In genomic region chr20:43514062-43514971, GRCh38 we compare ENCODE assay signal across 8 cellular contexts. TPM values are rescaled to one million over a fixed set of nuclear protein-coding genes. Genes with fewer than 3 reads are reported as not detected.
A peak's percentile ranks its signal among the peaks of the same experiment; 100 is the strongest.
DNase-seq lines count a peak whose midpoint lies in the region; ATAC-seq and TF ChIP-seq lines count a peak whose summit lies in the region.

No MANE protein-coding gene starts in this region.

- peak overlapping the region; percentile 97 for H3K4me3 Mint-ChIP-seq in type B pancreatic cell

- ATAC-seq in heart right ventricle = peak; percentile 94 to 98 (median 96)

- peak overlapping the region in 2 of 5 donors; percentile 60 to 67 for H3K27ac ChIP-seq in adrenal gland
- peak overlapping the region in 9 of 10 donors; percentile 36 to 78 (median 71) for H3K27ac ChIP-seq in heart right ventricle

- peaks cover 4% of the 10 kb centered on the region for H3K36me3 Mint-ChIP-seq in type B pancreatic cell

- peak; percentile 38 for TF ChIP-seq CTCF in HFF-Myc (IDR thresholded peaks at IDR 0.05; ENCODE audit: low read depth, low read length, missing control alignments)
- peak in 4 of 6 experiments; percentile 22 to 34 (median 28) for TF ChIP-seq CTCF in adrenal gland (IDR thresholded peaks at IDR 0.05)
- peak in 5 of 9 donors; percentile 7 to 38 (median 28) for TF ChIP-seq CTCF in heart right ventricle (IDR thresholded peaks at IDR 0.05)
- peak; percentile 44 for TF ChIP-seq CTCF in type B pancreatic cell (conservative IDR thresholded peaks at IDR 0.05)

- H3K9me3 Mint-ChIP-seq in type B pancreatic cell = no peaks in the 10 kb centered on the region

- peak overlapping the region; percentile 86 for H3K27ac Mint-ChIP-seq in type B pancreatic cell

- intact Hi-C loops in adrenal gland (cut with DNase I) (no loop called here), heart right ventricle (cut with DNase I) (loop anchor here in 2 of 10 donors (5.0 to 10.0 kb wide), 2 partner anchors 57 to 60 kb away; partner anchors contain the start of gene SRSF6 (in 2 of the 2)), posterior cingulate gyrus (cut with DNase I) (loop anchor here (2.0 to 5.0 kb wide), 2 partner anchors 57 to 76 kb away; partner anchors contain the start of genes IFT52 and SRSF6)

- H3K36me3 ChIP-seq in adrenal gland (replicated peaks in 1 of 2) (no peaks in the 10 kb centered on the region), heart right ventricle (no peaks in the 10 kb centered on the region)

- no peaks in the 10 kb centered on the region for H3K9me3 ChIP-seq in adrenal gland (replicated peaks in 1 of 3)
- no peaks in the 10 kb centered on the region for H3K9me3 ChIP-seq in heart right ventricle

- 47 to 76% (median 56%) methylated on average over 13 to 53 of the region's 53 CpGs for WGBS in adrenal gland, 4 donors
- WGBS in heart right ventricle, 2 donors = 44 to 46% methylated on average over 47 to 53 of the region's 53 CpGs

- H3K4me1 ChIP-seq in adrenal gland (replicated peaks in 1 of 2) (no peaks in the 10 kb centered on the region), heart right ventricle (peaks cover 0 to 17% (median 8%) of the 10 kb centered on the region in 9 donors)

- H3K4me1 Mint-ChIP-seq in type B pancreatic cell (ENCODE audit: unreplicated experiment) = peaks cover 4% of the 10 kb centered on the region

- DNase-seq in HFF-Myc (ENCODE audit: extremely low read depth, low read depth) (peak; percentile 87), NAMALWA (ENCODE audit: low spot score) (peak; percentile 99), SW 1271 (lab: John Stamatoyannopoulos, UW) (peak; percentile 96 to 98), adrenal gland (peak; percentile 97 to 100 (median 99)), heart right ventricle (peak; percentile 93 to 97), posterior cingulate gyrus (peak; percentile 90 to 99 (median 94)), type B pancreatic cell (ENCODE audit: extremely low spot score, unreplicated experiment) (peak; percentile 92)

- H3K27me3 ChIP-seq in adrenal gland = no peaks in the 10 kb centered on the region
- peaks cover 0 to under 1% (median 0%) of the 10 kb centered on the region in 7 donors for H3K27me3 ChIP-seq in heart right ventricle

- H3K27me3 Mint-ChIP-seq in type B pancreatic cell = peaks cover 3% of the 10 kb centered on the region

- TF ChIP-seq POLR2A in adrenal gland (IDR thresholded peaks at IDR 0.05) = peak in 1 of 2 donors; percentile 18

- H3K4me3 ChIP-seq in GM08714 (ENCODE audit: low read length) (peak overlapping the region; percentile 65; the same call in 1 of the 2 replicates), HFF-Myc (replicated peaks; ENCODE audit: low read depth, low read length) (peak overlapping the region; percentile 53), adrenal gland (peak overlapping the region in 3 of 4 donors; percentile 33 to 62 (median 51)), heart right ventricle (peak overlapping the region; percentile 3 to 73 (median 64))

RNA-seq across cellular contexts. Expression of gene L3MBTL1, which starts 6.8 kb away (rescaled TPM):
- 10 to 100 TPM in 6 of 8 donors, 1 to 10 TPM in 2; 5.2 to 21.9 (median 16.9) TPM for total RNA-seq in adrenal gland
- 10 to 100 TPM in 2 of 3 donors, 1 to 10 TPM in 1; 3.3 to 24.4 (median 10.9) TPM for polyA plus RNA-seq in adrenal gland
- total RNA-seq in heart right ventricle = 1 to 10 TPM; 3.3 to 6.3 (median 4.9) TPM
- 1 to 10 TPM; 1.2 to 9.0 TPM for polyA plus RNA-seq in heart right ventricle
- 12.2 and 23.1 TPM in 2 replicates for total RNA-seq in type B pancreatic cell (ENCODE audit: low replicate concordance)

RNA-seq across cellular contexts. Expression of gene SGK2, which starts 44.5 kb away (rescaled TPM):
- 1 to 10 TPM in 3 of 8 donors, under 1 TPM in 3, not detected in 2; 0.41 to 1.8 (median 1.1) TPM for total RNA-seq in adrenal gland
- polyA plus RNA-seq in adrenal gland = 1 to 10 TPM in 2 of 3 donors, under 1 TPM in 1; 0.38 to 4.9 (median 3.1) TPM
- 1 to 10 TPM in 2 of 10 donors, under 1 TPM in 5, not detected in 3; 0.09 to 3.1 (median 0.29) TPM for total RNA-seq in heart right ventricle
- polyA plus RNA-seq in heart right ventricle = 1 to 10 TPM in 1 of 2 donors, under 1 TPM in 1; 0.45 to 1.4 TPM
- total RNA-seq in type B pancreatic cell (ENCODE audit: low replicate concordance) = 9.9 and 10.7 TPM in 2 replicates

RNA-seq across cellular contexts. Expression of gene SRSF6, which starts 56.6 kb away (rescaled TPM):
- 100 to 1,000 TPM in 4 of 8 donors, 10 to 100 TPM in 4; 42.7 to 188 (median 108) TPM for total RNA-seq in adrenal gland
- polyA plus RNA-seq in adrenal gland = 100 to 1,000 TPM; 165 to 185 (median 181) TPM
- total RNA-seq in heart right ventricle = 10 to 100 TPM; 44.0 to 62.4 (median 47.8) TPM
- 10 to 100 TPM; 27.9 to 86.6 TPM for polyA plus RNA-seq in heart right ventricle
- 203 and 280 TPM in 2 replicates for total RNA-seq in type B pancreatic cell (ENCODE audit: low replicate concordance)
